In the genomic region with DNA sequence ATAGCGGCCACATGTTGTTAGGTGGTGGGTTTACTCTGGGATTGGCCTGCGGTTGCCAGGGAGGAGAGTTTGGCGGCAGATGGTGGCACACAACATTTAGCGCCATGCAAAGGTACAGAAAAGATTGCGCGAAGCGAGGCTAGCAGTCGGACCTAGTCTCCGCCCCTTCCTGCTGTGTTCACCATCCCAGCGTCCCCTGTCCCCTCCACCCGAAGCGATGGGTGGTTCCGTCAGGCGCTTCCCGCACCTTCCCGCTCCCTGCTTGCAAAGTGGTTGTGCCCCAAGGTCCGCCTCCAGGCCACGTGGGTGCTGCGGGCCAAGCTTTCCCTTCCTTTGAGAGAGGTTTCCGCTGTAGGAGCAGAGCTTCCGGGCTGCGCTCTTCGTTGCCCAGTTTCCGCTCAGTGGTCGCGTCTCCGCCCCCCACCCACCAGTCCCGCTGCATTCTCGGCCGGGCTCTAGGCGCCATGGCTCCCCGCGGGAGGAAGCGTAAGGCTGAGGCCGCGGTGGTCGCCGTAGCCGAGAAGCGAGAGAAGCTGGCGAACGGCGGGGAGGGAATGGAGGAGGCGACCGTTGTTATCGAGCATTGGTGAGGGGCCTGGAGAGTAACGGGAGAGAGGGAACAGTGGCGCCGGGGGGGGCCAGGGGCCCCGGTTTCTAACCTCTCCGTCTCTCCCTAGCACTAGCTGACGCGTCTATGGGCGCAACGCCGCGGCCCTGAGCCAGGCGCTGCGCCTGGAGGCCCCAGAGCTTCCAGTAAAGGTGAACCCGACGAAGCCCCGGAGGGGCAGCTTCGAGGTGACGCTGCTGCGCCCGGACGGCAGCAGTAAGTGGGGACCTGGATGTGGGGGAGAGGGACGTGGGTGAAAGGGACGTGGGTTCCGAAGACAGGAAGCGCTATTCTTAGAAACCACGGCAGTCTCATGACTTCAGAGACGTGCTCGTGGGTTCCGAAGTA, we compare ENCODE assay signal across 1 cellular context.
TF ChIP-seq lines count a peak whose summit lies in the region.

A gene with protein sequence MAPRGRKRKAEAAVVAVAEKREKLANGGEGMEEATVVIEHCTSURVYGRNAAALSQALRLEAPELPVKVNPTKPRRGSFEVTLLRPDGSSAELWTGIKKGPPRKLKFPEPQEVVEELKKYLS (plus strand): TSS at position 360 of the 955 bp plus-strand sequence. CDS start 105 bp downstream, at position 465.

TF ChIP-seq in K562, 482 proteins besides CTCF, POLR2A, EP300 and RAD21 (continued from another document and continues in another):
- TF ChIP-seq SAFB (IDR thresholded peaks at IDR 0.05; ENCODE audit: borderline replicate concordance, low read depth, low read length) (no peak), ZNF561 (CRISPR knock-in tag; conservative IDR thresholded peaks at IDR 0.05) (no peak), MEF2A (IDR thresholded peaks at IDR 0.05; ENCODE audit: control insufficient read depth, low read depth, low read length) (peak; percentile 73), CC2D1A (IDR thresholded peaks at IDR 0.05) (0 out of 2 replicates have a peak, but pooled peaks have one; percentile 32), ELF2 (CRISPR knock-in tag; IDR thresholded peaks at IDR 0.05) (peak; percentile 94), U2AF1 (optimal IDR thresholded peaks at IDR 0.05; ENCODE audit: low read depth, low read length) (no peak), TEAD2 (tag; IDR thresholded peaks at IDR 0.05) (no peak), NCOA4 (IDR thresholded peaks at IDR 0.05; ENCODE audit: partially characterized antibody) (no peak), POLR2AphosphoS5 (IDR thresholded peaks at IDR 0.05; ENCODE audit: control insufficient read depth, insufficient read depth, low read depth, low read length) (peak; percentile 92), DIDO1 (tag; IDR thresholded peaks at IDR 0.05; ENCODE audit: low read depth) (peak; percentile 93), GABPB1 (CRISPR knock-in tag; IDR thresholded peaks at IDR 0.05) (peak; percentile 99), RBM15 (IDR thresholded peaks at IDR 0.05; ENCODE audit: insufficient read depth, low read length) (no peak), NUFIP1 (IDR thresholded peaks at IDR 0.05; ENCODE audit: partially characterized antibody) (peak; percentile 85), CREBBP (IDR thresholded peaks at IDR 0.05; ENCODE audit: low read depth, low read length) (no peak), ILK (tag; IDR thresholded peaks at IDR 0.05; ENCODE audit: borderline replicate concordance, low read depth) (no peak), HSF4 (CRISPR knock-in tag; IDR thresholded peaks at IDR 0.05; ENCODE audit: borderline replicate concordance) (no peak), DNMT1 (IDR thresholded peaks at IDR 0.05) (no peak), ZNF134 (CRISPR knock-in tag; conservative IDR thresholded peaks at IDR 0.05) (0 out of 2 replicates have a peak, but pooled peaks have one; percentile 15), HMG20A (CRISPR knock-in tag; conservative IDR thresholded peaks at IDR 0.05) (no peak), BMI1 (IDR thresholded peaks at IDR 0.05; ENCODE audit: low read length) (no peak), FOXJ2 (tag; IDR thresholded peaks at IDR 0.05) (peak; percentile 51; the same call in 1 of the 2 replicates), KDM4B (IDR thresholded peaks at IDR 0.05; ENCODE audit: borderline replicate concordance in 2 of 2, low read depth in 1 of 2) (peak in 1 of 2 experiments; percentile 92; a peak in 1 of 4 replicates), ASH1L (IDR thresholded peaks at IDR 0.05; ENCODE audit: borderline replicate concordance, low read depth, partially characterized antibody) (peak; percentile 38), HCFC1 (IDR thresholded peaks at IDR 0.05; ENCODE audit: low read depth, low read length) (peak; percentile 89), SRSF3 (IDR thresholded peaks at IDR 0.05; ENCODE audit: insufficient read depth, low read length) (no peak), ZNF121 (CRISPR knock-in tag; conservative IDR thresholded peaks at IDR 0.05) (peak; percentile 66), CBFB (CRISPR knock-in tag; IDR thresholded peaks at IDR 0.05) (peak; percentile 92; the same call in 1 of the 2 replicates), SP1 (CRISPR knock-in tag; IDR thresholded peaks at IDR 0.05) (peak; percentile 100), ZNF780A (CRISPR knock-in tag; IDR thresholded peaks at IDR 0.05) (no peak), PHF20 (IDR thresholded peaks at IDR 0.05; ENCODE audit: partially characterized antibody) (peak; percentile 97), HDGF (IDR thresholded peaks at IDR 0.05) (no peak), PYGO2 (tag; IDR thresholded peaks at IDR 0.05) (no peak), ZKSCAN3 (CRISPR knock-in tag; IDR thresholded peaks at IDR 0.05) (no peak), MCM2 (IDR thresholded peaks at IDR 0.05; ENCODE audit: low read depth) (no peak), RFX1 (IDR thresholded peaks at IDR 0.05) (no peak), ZZZ3 (IDR thresholded peaks at IDR 0.05) (peak; percentile 58; the same call in 1 of the 2 replicates), ZNF143 (CRISPR knock-in tag; IDR thresholded peaks at IDR 0.05) (peak; percentile 43; the same call in 1 of the 2 replicates), ZNF311 (CRISPR knock-in tag; IDR thresholded peaks at IDR 0.05) (no peak), HNRNPL (IDR thresholded peaks at IDR 0.05; ENCODE audit: low read depth, low read length) (no peak), ZSCAN32 (CRISPR knock-in tag; IDR thresholded peaks at IDR 0.05) (no peak), ZNF232 (CRISPR knock-in tag; IDR thresholded peaks at IDR 0.05) (no peak; the same call in 1 of the 2 replicates), SMARCA5 (IDR thresholded peaks at IDR 0.05) (no peak), FOXK2 (conservative IDR thresholded peaks at IDR 0.05 in 1 of 2, IDR thresholded peaks at IDR 0.05 in 1 of 2; ENCODE audit: low read depth in 2 of 2) (peak; percentile 94 to 98), TCFL5 (CRISPR knock-in tag; conservative IDR thresholded peaks at IDR 0.05) (no peak), LCOR (CRISPR knock-in tag; IDR thresholded peaks at IDR 0.05) (no peak; the same call in 1 of the 2 replicates), ZBTB1 (CRISPR knock-in tag; IDR thresholded peaks at IDR 0.05; ENCODE audit: borderline replicate concordance, low read depth) (peak; percentile 65; the same call in 1 of the 2 replicates), MIER1 (IDR thresholded peaks at IDR 0.05; ENCODE audit: low read depth) (no peak; the same call in 1 of the 2 replicates)
- TF ChIP-seq, protein P1, sequence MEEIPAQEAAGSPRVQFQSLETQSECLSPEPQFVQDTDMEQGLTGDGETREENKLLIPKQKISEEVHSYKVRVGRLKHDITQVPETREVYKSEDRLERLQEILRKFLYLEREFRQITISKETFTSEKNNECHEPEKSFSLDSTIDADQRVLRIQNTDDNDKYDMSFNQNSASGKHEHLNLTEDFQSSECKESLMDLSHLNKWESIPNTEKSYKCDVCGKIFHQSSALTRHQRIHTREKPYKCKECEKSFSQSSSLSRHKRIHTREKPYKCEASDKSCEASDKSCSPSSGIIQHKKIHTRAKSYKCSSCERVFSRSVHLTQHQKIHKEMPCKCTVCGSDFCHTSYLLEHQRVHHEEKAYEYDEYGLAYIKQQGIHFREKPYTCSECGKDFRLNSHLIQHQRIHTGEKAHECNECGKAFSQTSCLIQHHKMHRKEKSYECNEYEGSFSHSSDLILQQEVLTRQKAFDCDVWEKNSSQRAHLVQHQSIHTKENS (CRISPR knock-in tag; IDR thresholded peaks at IDR 0.05): no peak
- TF ChIP-seq, protein P2, sequence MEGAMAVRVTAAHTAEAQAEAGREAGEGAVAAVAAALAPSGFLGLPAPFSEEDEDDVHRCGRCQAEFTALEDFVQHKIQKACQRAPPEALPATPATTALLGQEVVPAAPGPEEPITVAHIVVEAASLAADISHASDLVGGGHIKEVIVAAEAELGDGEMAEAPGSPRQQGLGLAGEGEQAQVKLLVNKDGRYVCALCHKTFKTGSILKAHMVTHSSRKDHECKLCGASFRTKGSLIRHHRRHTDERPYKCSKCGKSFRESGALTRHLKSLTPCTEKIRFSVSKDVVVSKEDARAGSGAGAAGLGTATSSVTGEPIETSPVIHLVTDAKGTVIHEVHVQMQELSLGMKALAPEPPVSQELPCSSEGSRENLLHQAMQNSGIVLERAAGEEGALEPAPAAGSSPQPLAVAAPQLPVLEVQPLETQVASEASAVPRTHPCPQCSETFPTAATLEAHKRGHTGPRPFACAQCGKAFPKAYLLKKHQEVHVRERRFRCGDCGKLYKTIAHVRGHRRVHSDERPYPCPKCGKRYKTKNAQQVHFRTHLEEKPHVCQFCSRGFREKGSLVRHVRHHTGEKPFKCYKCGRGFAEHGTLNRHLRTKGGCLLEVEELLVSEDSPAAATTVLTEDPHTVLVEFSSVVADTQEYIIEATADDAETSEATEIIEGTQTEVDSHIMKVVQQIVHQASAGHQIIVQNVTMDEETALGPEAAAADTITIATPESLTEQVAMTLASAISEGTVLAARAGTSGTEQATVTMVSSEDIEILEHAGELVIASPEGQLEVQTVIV (CRISPR knock-in tag; IDR thresholded peaks at IDR 0.05; ENCODE audit: borderline replicate concordance): no peak
- TF ChIP-seq, protein P3, sequence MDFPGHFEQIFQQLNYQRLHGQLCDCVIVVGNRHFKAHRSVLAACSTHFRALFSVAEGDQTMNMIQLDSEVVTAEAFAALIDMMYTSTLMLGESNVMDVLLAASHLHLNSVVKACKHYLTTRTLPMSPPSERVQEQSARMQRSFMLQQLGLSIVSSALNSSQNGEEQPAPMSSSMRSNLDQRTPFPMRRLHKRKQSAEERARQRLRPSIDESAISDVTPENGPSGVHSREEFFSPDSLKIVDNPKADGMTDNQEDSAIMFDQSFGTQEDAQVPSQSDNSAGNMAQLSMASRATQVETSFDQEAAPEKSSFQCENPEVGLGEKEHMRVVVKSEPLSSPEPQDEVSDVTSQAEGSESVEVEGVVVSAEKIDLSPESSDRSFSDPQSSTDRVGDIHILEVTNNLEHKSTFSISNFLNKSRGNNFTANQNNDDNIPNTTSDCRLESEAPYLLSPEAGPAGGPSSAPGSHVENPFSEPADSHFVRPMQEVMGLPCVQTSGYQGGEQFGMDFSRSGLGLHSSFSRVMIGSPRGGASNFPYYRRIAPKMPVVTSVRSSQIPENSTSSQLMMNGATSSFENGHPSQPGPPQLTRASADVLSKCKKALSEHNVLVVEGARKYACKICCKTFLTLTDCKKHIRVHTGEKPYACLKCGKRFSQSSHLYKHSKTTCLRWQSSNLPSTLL (IDR thresholded peaks at IDR 0.05): no peak
- TF ChIP-seq, protein P4, sequence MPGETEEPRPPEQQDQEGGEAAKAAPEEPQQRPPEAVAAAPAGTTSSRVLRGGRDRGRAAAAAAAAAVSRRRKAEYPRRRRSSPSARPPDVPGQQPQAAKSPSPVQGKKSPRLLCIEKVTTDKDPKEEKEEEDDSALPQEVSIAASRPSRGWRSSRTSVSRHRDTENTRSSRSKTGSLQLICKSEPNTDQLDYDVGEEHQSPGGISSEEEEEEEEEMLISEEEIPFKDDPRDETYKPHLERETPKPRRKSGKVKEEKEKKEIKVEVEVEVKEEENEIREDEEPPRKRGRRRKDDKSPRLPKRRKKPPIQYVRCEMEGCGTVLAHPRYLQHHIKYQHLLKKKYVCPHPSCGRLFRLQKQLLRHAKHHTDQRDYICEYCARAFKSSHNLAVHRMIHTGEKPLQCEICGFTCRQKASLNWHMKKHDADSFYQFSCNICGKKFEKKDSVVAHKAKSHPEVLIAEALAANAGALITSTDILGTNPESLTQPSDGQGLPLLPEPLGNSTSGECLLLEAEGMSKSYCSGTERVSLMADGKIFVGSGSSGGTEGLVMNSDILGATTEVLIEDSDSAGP (CRISPR knock-in tag; IDR thresholded peaks at IDR 0.05): peak; percentile 76
- TF ChIP-seq, protein P5, sequence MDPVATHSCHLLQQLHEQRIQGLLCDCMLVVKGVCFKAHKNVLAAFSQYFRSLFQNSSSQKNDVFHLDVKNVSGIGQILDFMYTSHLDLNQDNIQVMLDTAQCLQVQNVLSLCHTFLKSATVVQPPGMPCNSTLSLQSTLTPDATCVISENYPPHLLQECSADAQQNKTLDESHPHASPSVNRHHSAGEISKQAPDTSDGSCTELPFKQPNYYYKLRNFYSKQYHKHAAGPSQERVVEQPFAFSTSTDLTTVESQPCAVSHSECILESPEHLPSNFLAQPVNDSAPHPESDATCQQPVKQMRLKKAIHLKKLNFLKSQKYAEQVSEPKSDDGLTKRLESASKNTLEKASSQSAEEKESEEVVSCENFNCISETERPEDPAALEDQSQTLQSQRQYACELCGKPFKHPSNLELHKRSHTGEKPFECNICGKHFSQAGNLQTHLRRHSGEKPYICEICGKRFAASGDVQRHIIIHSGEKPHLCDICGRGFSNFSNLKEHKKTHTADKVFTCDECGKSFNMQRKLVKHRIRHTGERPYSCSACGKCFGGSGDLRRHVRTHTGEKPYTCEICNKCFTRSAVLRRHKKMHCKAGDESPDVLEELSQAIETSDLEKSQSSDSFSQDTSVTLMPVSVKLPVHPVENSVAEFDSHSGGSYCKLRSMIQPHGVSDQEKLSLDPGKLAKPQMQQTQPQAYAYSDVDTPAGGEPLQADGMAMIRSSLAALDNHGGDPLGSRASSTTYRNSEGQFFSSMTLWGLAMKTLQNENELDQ (CRISPR knock-in tag; IDR thresholded peaks at IDR 0.05; ENCODE audit: borderline replicate concordance): peak; percentile 17; the same call in 1 of the 2 replicates
- TF ChIP-seq, protein P6, sequence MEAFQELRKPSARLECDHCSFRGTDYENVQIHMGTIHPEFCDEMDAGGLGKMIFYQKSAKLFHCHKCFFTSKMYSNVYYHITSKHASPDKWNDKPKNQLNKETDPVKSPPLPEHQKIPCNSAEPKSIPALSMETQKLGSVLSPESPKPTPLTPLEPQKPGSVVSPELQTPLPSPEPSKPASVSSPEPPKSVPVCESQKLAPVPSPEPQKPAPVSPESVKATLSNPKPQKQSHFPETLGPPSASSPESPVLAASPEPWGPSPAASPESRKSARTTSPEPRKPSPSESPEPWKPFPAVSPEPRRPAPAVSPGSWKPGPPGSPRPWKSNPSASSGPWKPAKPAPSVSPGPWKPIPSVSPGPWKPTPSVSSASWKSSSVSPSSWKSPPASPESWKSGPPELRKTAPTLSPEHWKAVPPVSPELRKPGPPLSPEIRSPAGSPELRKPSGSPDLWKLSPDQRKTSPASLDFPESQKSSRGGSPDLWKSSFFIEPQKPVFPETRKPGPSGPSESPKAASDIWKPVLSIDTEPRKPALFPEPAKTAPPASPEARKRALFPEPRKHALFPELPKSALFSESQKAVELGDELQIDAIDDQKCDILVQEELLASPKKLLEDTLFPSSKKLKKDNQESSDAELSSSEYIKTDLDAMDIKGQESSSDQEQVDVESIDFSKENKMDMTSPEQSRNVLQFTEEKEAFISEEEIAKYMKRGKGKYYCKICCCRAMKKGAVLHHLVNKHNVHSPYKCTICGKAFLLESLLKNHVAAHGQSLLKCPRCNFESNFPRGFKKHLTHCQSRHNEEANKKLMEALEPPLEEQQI (IDR thresholded peaks at IDR 0.05): peak; percentile 85; the same call in 1 of the 2 replicates
- TF ChIP-seq, protein P7, sequence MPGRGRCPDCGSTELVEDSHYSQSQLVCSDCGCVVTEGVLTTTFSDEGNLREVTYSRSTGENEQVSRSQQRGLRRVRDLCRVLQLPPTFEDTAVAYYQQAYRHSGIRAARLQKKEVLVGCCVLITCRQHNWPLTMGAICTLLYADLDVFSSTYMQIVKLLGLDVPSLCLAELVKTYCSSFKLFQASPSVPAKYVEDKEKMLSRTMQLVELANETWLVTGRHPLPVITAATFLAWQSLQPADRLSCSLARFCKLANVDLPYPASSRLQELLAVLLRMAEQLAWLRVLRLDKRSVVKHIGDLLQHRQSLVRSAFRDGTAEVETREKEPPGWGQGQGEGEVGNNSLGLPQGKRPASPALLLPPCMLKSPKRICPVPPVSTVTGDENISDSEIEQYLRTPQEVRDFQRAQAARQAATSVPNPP (IDR thresholded peaks at IDR 0.05; ENCODE audit: borderline replicate concordance, insufficient read depth, insufficient read length): no peak
